ENCODE assay signal across 8 cellular contexts in genomic region chr5:127228540-127229184, GRCh38.
DNase-seq lines count a peak whose midpoint lies in the region; ATAC-seq and TF ChIP-seq lines count a peak whose summit lies in the region.

No MANE protein-coding gene starts in this region.

- peak; percentile 5 for DNase-seq in Ammon's horn (ENCODE audit: low spot score)
- DNase-seq in Jurkat, Clone E6-1 (ENCODE audit: low read depth, low spot score), result no peak
- no peak for DNase-seq in dorsolateral prefrontal cortex
- DNase-seq in DMS 273 (lab: John Stamatoyannopoulos, UW; ENCODE audit: unreplicated experiment), result no peak
- no peak for DNase-seq in DMS153 (lab: John Stamatoyannopoulos, UW)
- DNase-seq in activated CD4-positive, CD25-positive, alpha-beta regulatory T cell (lab: John Stamatoyannopoulos, UW), result no peak

- H3K27ac ChIP-seq in dorsolateral prefrontal cortex (peak overlapping the region in 20 of 59 donors; percentile 3 to 80 (median 50)), muscle layer of duodenum (ENCODE audit: low read length) (no peak overlapping the region)

- no peaks in the 10 kb centered on the region for H3K27me3 ChIP-seq in dorsolateral prefrontal cortex
- H3K27me3 ChIP-seq in muscle layer of duodenum (ENCODE audit: low read depth, low read length), result no peaks in the 10 kb centered on the region

- H3K4me1 ChIP-seq in muscle layer of duodenum (ENCODE audit: control insufficient read depth in 1 of 2, insufficient read depth in 2 of 2, low read length in 2 of 2), result peaks cover 0 to 5% of the 10 kb centered on the region in 2 donors

- H3K9me3 ChIP-seq in muscle layer of duodenum (ENCODE audit: control insufficient read depth in 1 of 2, low read length in 2 of 2), result no peaks in the 10 kb centered on the region

- no peak for ATAC-seq in GM18873 (IDR thresholded peaks at IDR 0.05; ENCODE audit: low FRiP score, unreplicated experiment)

- TF ChIP-seq CTCF in dorsolateral prefrontal cortex (IDR thresholded peaks at IDR 0.05 in 54 of 56, conservative IDR thresholded peaks at IDR 0.05 in 2 of 56; ENCODE audit: low read depth in 1 of 56, partially characterized antibody in 56 of 56), result no peak

- intact Hi-C loops in dorsolateral prefrontal cortex (cut with DNase I), result no loop called here

- no peaks in the 10 kb centered on the region for H3K36me3 ChIP-seq in muscle layer of duodenum (ENCODE audit: control insufficient read depth in 1 of 2, insufficient read depth in 2 of 2, low read length in 2 of 2)

- H3K4me3 ChIP-seq in Jurkat, Clone E6-1 (ENCODE audit: low read length), result 0 out of 2 replicates have a peak overlapping the region, but pooled peaks have one; percentile 45
- H3K4me3 ChIP-seq in dorsolateral prefrontal cortex (peak overlapping the region; percentile 52 to 84 (median 71)), muscle layer of duodenum (ENCODE audit: low read depth in 1 of 2, low read length in 2 of 2) (peak overlapping the region; percentile 66 to 67)
